Comparison of ENCODE assay signal across 8 cellular contexts in the genomic region with DNA sequence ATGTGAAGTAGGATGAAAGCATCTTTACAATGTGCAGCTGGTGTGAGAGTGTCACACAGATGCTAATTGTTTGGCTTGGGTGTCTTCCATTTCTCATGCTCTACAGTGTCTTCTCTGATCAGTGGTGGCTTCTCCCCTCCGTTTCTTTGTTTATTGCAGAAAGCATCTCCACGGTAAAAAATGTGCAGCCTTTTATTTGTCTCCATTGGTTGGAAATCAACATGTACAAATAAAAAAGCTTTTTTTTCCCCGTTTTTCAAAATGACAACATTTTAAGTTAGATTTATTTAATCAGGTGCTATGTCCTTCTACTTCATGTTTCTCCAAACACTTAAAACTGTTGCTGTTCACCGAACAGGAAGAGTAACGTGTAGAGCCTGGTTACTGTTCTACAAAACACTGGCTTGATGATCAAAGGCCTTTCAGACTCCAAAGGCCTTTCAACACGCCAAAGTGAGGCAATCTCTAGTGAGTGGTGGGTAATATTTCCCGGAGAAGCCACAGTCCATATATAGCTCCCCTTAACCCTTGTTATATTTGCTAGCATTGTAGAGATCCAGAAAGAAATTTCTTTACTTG. TPM values are rescaled to one million over a fixed set of nuclear protein-coding genes. Genes with fewer than 3 reads are reported as not detected.
DNase-seq lines count a peak whose midpoint lies in the region; ATAC-seq and TF ChIP-seq lines count a peak whose summit lies in the region.
"Not testable (repeated sequence)": the region's sequence is repeated elsewhere in the genome, so short reads cannot be mapped to it uniquely, and the experiment has no call there.

No MANE protein-coding gene starts in this region.

- DNase-seq in CD4-positive, CD25-positive, alpha-beta regulatory T cell, result peak in 1 of 3 donors; percentile 43
- DNase-seq in HL-60 (ENCODE audit: low read depth in 1 of 2, low spot score in 1 of 2) (peak in 1 of 2 experiments; percentile 69), NCI-H69 (lab: John Stamatoyannopoulos, UW) (peak; percentile 27), caudate nucleus (lab: John Stamatoyannopoulos, UW) (peak in 13 of 61 donors; percentile 3 to 51 (median 15)), pons (ENCODE audit: low spot score) (peak; percentile 96)
- peak; percentile 77 for DNase-seq in activated CD4-positive, alpha-beta T cell treated with anti-CD3 and anti-CD28 coated beads, Interleukin-2, amount 10 ng/mL, durations not matched to agents 24 days and 14 days

- not testable (repeated sequence) for H3K36me3 ChIP-seq in CD4-positive, CD25-positive, alpha-beta regulatory T cell (ENCODE audit: control insufficient read depth, insufficient read depth, low read length)

- H3K9me3 ChIP-seq in CD4-positive, CD25-positive, alpha-beta regulatory T cell (ENCODE audit: control insufficient read depth in 2 of 2, low read length in 2 of 2), result not testable (repeated sequence)

- H3K36me3 Mint-ChIP-seq in CD4-positive, CD25-positive, alpha-beta regulatory T cell, result not testable (repeated sequence)
- H3K36me3 Mint-ChIP-seq in activated CD4-positive, alpha-beta T cell treated with anti-CD3 and anti-CD28 coated beads, Interleukin-2, amount 10 ng/mL, durations not matched to agents 24 days and 14 days (ENCODE audit: low read depth), result peaks cover 20% of the 10 kb centered on the region

- not testable (repeated sequence) for H3K27me3 Mint-ChIP-seq in CD4-positive, CD25-positive, alpha-beta regulatory T cell; activated CD4-positive, alpha-beta T cell treated with anti-CD3 and anti-CD28 coated beads, Interleukin-2, amount 10 ng/mL, durations not matched to agents 24 days and 14 days

- H3K9me3 Mint-ChIP-seq in CD4-positive, CD25-positive, alpha-beta regulatory T cell; activated CD4-positive, alpha-beta T cell treated with anti-CD3 and anti-CD28 coated beads, Interleukin-2, amount 10 ng/mL, durations not matched to agents 24 days and 14 days: not testable (repeated sequence)

- peak overlapping the region; percentile 38 for H3K4me3 ChIP-seq in CD4-positive, CD25-positive, alpha-beta regulatory T cell (ENCODE audit: low read depth, low read length)
- H3K4me3 ChIP-seq in HL-60 (replicated peaks; ENCODE audit: insufficient read depth, low read length), result not testable (repeated sequence)

- H3K27ac Mint-ChIP-seq in CD4-positive, CD25-positive, alpha-beta regulatory T cell, result peak overlapping the region; percentile 59 to 87 (median 79)
- peak overlapping the region; percentile 87 for H3K27ac Mint-ChIP-seq in activated CD4-positive, alpha-beta T cell treated with anti-CD3 and anti-CD28 coated beads, Interleukin-2, amount 10 ng/mL, durations not matched to agents 24 days and 14 days

- peak overlapping the region; percentile 42 to 89 (median 56) for H3K4me3 Mint-ChIP-seq in CD4-positive, CD25-positive, alpha-beta regulatory T cell
- peak overlapping the region; percentile 82 for H3K4me3 Mint-ChIP-seq in activated CD4-positive, alpha-beta T cell treated with anti-CD3 and anti-CD28 coated beads, Interleukin-2, amount 10 ng/mL, durations not matched to agents 24 days and 14 days

- peaks cover 26% of the 10 kb centered on the region for H3K4me1 ChIP-seq in CD4-positive, CD25-positive, alpha-beta regulatory T cell (ENCODE audit: control insufficient read depth, insufficient read depth, low read length, poor library complexity, severe bottlenecking)

- not testable (repeated sequence) for TF ChIP-seq CTCF in HL-60 (IDR thresholded peaks at IDR 0.05; ENCODE audit: insufficient read depth, low read length)

- peak; percentile 43 to 54 for ATAC-seq in CD4-positive, CD25-positive, alpha-beta regulatory T cell (ENCODE audit: low read depth in 2 of 2)
- peak; percentile 28 for ATAC-seq in GM21423 (IDR thresholded peaks at IDR 0.05; ENCODE audit: unreplicated experiment)

- intact Hi-C loops in activated CD4-positive, alpha-beta T cell treated with anti-CD3 and anti-CD28 coated beads, Interleukin-2, amount 10 ng/mL, durations not matched to agents 24 days and 14 days (cut with micrococcal nuclease), result loop anchor here (5.0 to 10.0 kb wide), 4 partner anchors 46 to 121 kb away; partner anchors contain the start of genes KLHL2 and MSMO1

- not testable (repeated sequence) for H3K27me3 ChIP-seq in CD4-positive, CD25-positive, alpha-beta regulatory T cell (ENCODE audit: control insufficient read depth, insufficient read depth, low read length); HL-60 (ENCODE audit: insufficient read depth, poor library complexity, severe bottlenecking); layer of hippocampus (ENCODE audit: control insufficient read depth, insufficient read depth, low read length)

- peak overlapping the region; percentile 30 for H3K27ac ChIP-seq in CD4-positive, CD25-positive, alpha-beta regulatory T cell (ENCODE audit: insufficient read depth, low read length, poor library complexity, severe bottlenecking)
- peak overlapping the region; percentile 80 for H3K27ac ChIP-seq in HL-60 (replicated peaks)
- peak overlapping the region; percentile 64 for H3K27ac ChIP-seq in caudate nucleus (ENCODE audit: low read depth, low read length)
- peak overlapping the region; percentile 19 for H3K27ac ChIP-seq in layer of hippocampus (ENCODE audit: low read depth, low read length)

- H3K4me1 Mint-ChIP-seq in CD4-positive, CD25-positive, alpha-beta regulatory T cell, result peaks cover 32 to 67% (median 54%) of the 10 kb centered on the region in 4 donors
- H3K4me1 Mint-ChIP-seq in activated CD4-positive, alpha-beta T cell treated with anti-CD3 and anti-CD28 coated beads, Interleukin-2, amount 10 ng/mL, durations not matched to agents 24 days and 14 days, result peaks cover 49% of the 10 kb centered on the region

RNA-seq across cellular contexts. Expression of gene KLHL2, which starts 48.8 kb away (rescaled TPM):
- total RNA-seq in CD4-positive, CD25-positive, alpha-beta regulatory T cell, result 31.2 TPM
- 10 to 100 TPM in 2 of 4 donors, 1 to 10 TPM in 2; 7.1 to 18.7 (median 9.6) TPM for polyA plus RNA-seq in CD4-positive, CD25-positive, alpha-beta regulatory T cell
- 39.5 and 42.7 TPM in 2 replicates for total RNA-seq in activated CD4-positive, alpha-beta T cell treated with anti-CD3 and anti-CD28 coated beads, Interleukin-2, amount 10 ng/mL, durations not matched to agents 24 days and 14 days

Comparison
In these comparisons a context has a peak if more than half of its experiments do, and no peak if none do; other contexts are left out.
1. H3K27ac ChIP-seq: peak in every context shown above with its lines; median percentile 80 in HL-60; 64 in caudate nucleus; 30 in CD4-positive, CD25-positive, alpha-beta regulatory T cell; 19 in layer of hippocampus.